Comparison of ENCODE assay signal across 1 cellular context in genomic region chr6:129818251-129818650, GRCh38.
TF ChIP-seq lines count a peak whose summit lies in the region.

No MANE protein-coding gene starts in this region.

TF ChIP-seq in GM23338, 12 proteins besides CTCF, POLR2A, EP300 and RAD21 (continued from another document):
- TF ChIP-seq, protein P1, sequence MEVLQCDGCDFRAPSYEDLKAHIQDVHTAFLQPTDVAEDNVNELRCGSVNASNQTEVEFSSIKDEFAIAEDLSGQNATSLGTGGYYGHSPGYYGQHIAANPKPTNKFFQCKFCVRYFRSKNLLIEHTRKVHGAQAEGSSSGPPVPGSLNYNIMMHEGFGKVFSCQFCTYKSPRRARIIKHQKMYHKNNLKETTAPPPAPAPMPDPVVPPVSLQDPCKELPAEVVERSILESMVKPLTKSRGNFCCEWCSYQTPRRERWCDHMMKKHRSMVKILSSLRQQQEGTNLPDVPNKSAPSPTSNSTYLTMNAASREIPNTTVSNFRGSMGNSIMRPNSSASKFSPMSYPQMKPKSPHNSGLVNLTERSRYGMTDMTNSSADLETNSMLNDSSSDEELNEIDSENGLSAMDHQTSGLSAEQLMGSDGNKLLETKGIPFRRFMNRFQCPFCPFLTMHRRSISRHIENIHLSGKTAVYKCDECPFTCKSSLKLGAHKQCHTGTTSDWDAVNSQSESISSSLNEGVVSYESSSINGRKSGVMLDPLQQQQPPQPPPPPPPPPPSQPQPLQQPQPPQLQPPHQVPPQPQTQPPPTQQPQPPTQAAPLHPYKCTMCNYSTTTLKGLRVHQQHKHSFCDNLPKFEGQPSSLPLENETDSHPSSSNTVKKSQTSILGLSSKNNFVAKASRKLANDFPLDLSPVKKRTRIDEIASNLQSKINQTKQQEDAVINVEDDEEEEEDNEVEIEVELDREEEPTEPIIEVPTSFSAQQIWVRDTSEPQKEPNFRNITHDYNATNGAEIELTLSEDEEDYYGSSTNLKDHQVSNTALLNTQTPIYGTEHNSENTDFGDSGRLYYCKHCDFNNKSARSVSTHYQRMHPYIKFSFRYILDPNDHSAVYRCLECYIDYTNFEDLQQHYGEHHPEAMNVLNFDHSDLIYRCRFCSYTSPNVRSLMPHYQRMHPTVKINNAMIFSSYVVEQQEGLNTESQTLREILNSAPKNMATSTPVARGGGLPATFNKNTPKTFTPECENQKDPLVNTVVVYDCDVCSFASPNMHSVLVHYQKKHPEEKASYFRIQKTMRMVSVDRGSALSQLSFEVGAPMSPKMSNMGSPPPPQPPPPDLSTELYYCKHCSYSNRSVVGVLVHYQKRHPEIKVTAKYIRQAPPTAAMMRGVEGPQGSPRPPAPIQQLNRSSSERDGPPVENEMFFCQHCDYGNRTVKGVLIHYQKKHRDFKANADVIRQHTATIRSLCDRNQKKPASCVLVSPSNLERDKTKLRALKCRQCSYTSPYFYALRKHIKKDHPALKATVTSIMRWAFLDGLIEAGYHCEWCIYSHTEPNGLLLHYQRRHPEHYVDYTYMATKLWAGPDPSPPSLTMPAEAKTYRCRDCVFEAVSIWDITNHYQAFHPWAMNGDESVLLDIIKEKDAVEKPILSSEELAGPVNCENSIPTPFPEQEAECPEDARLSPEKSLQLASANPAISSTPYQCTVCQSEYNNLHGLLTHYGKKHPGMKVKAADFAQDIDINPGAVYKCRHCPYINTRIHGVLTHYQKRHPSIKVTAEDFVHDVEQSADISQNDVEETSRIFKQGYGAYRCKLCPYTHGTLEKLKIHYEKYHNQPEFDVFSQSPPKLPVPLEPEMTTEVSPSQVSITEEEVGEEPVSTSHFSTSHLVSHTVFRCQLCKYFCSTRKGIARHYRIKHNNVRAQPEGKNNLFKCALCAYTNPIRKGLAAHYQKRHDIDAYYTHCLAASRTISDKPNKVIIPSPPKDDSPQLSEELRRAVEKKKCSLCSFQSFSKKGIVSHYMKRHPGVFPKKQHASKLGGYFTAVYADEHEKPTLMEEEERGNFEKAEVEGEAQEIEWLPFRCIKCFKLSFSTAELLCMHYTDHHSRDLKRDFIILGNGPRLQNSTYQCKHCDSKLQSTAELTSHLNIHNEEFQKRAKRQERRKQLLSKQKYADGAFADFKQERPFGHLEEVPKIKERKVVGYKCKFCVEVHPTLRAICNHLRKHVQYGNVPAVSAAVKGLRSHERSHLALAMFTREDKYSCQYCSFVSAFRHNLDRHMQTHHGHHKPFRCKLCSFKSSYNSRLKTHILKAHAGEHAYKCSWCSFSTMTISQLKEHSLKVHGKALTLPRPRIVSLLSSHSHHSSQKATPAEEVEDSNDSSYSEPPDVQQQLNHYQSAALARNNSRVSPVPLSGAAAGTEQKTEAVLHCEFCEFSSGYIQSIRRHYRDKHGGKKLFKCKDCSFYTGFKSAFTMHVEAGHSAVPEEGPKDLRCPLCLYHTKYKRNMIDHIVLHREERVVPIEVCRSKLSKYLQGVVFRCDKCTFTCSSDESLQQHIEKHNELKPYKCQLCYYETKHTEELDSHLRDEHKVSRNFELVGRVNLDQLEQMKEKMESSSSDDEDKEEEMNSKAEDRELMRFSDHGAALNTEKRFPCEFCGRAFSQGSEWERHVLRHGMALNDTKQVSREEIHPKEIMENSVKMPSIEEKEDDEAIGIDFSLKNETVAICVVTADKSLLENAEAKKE (CRISPR knock-in tag; IDR thresholded peaks at IDR 0.05) = no peak
- TF ChIP-seq CREB1 (CRISPR knock-in tag; IDR thresholded peaks at IDR 0.05; ENCODE audit: low read depth) = no peak
- TF ChIP-seq POLR2AphosphoS5 (IDR thresholded peaks at IDR 0.05; ENCODE audit: low read depth) = no peak
- TF ChIP-seq, protein P2, sequence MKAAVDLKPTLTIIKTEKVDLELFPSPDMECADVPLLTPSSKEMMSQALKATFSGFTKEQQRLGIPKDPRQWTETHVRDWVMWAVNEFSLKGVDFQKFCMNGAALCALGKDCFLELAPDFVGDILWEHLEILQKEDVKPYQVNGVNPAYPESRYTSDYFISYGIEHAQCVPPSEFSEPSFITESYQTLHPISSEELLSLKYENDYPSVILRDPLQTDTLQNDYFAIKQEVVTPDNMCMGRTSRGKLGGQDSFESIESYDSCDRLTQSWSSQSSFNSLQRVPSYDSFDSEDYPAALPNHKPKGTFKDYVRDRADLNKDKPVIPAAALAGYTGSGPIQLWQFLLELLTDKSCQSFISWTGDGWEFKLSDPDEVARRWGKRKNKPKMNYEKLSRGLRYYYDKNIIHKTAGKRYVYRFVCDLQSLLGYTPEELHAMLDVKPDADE (IDR thresholded peaks at IDR 0.05) = no peak
